17 cellular contexts compared by ENCODE assay signal in the genomic region with DNA sequence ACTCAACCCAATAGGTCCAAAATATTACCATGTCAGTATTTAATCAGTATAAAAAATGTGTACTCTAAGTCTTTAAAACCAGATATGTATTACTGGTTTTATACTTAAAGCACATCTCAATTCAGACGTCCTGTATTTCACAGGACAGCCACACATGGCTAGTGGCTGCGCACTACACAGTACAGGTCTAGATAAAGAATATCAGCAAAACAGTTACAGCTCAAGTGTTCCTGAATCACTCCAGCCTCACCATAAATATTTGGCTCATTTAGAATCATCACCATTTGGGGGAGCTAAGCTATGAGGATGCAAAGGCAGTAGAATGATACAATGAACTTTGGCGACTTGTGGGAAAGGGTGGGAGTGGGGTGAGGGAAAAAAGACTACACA.
A peak's percentile ranks its signal among the peaks of the same experiment; 100 is the strongest.
DNase-seq lines count a peak whose midpoint lies in the region; ATAC-seq, FAIRE-seq and TF ChIP-seq lines count a peak whose summit lies in the region.
"Had no signal": no experiment of that assay in that cellular context is flagged by ENCODE, and none has a peak within 500 bp of the region (broad histone marks: within the 10 kb centered on the region; RNA-seq: fewer than 3 reads in every experiment).

No MANE protein-coding gene starts in this region.

- 33% methylated on average over 3 of the region's 3 CpGs for WGBS in GM12878 (ENCODE audit: insufficient coverage, insufficient replicate concordance, low lambda C conversion rate, missing lambda C conversion rate)

- H3K79me2 ChIP-seq in KMS-11 (ENCODE audit: insufficient read depth, low read depth) (no peaks in the 10 kb centered on the region), GM12878 (ENCODE audit: control insufficient read depth, insufficient read depth, low read length) (no peaks in the 10 kb centered on the region)

- CTCF ChIA-PET in GM12878 (lab: Yijun Ruan, JAX), result interaction anchor here (1.3 to 1.5 kb wide), 2 partner anchors 19 to 49 kb away, joined by 3 to 4 read pairs; no protein-coding TSS in a partner anchor
- CTCF ChIA-PET in activated CD4-positive, alpha-beta memory T cell treated with anti-CD3 and anti-CD28 coated beads, Interleukin-2, amount 10 ng/mL, durations not matched to agents 7 days and 5 days (lab: Charles Lee), result interaction anchor here (2.3 kb wide), 1 partner anchor 19 kb away, joined by 6 read pairs; no protein-coding TSS in a partner anchor

- peaks cover 17% of the 10 kb centered on the region for H3K4me1 Mint-ChIP-seq in activated CD4-positive, alpha-beta memory T cell treated with anti-CD3 and anti-CD28 coated beads, Interleukin-2, amount 10 ng/mL, durations not matched to agents 7 days and 5 days

- H3K27me3 Mint-ChIP-seq in activated CD4-positive, alpha-beta memory T cell treated with anti-CD3 and anti-CD28 coated beads, Interleukin-2, amount 10 ng/mL, durations not matched to agents 7 days and 5 days, result no peaks in the 10 kb centered on the region
- H3K27me3 Mint-ChIP-seq: B cell had no signal

- TF ChIP-seq RAD21 in GM12878 (IDR thresholded peaks at IDR 0.05; ENCODE audit: insufficient read depth, low read depth, low read length), result no peak

- no peak overlapping the region for H3K27ac Mint-ChIP-seq in activated CD4-positive, alpha-beta memory T cell treated with anti-CD3 and anti-CD28 coated beads, Interleukin-2, amount 10 ng/mL, durations not matched to agents 7 days and 5 days
- H3K27ac Mint-ChIP-seq: B cell had no signal

- H3K9ac ChIP-seq in KMS-11 (no peak overlapping the region; the same call in 1 of the 2 replicates), GM12878 (ENCODE audit: control insufficient read depth, insufficient read depth, low read length) (no peak overlapping the region)
- H3K9ac ChIP-seq: BLaER1 treated with 17β-estradiol and CSF1 and Interleukin-3, amounts not matched to agents 10 nM and 100 nM had no signal

- H3K4me3 ChIP-seq in KMS-11 (IDR thresholded peaks at IDR 0.05; ENCODE audit: insufficient read depth, low read depth, low read length) (no peak overlapping the region), GM12878 (no peak overlapping the region)
- H3K4me3 ChIP-seq: BLaER1 treated with 17β-estradiol and CSF1 and Interleukin-3, amounts not matched to agents 10 nM and 100 nM; HAP-1 had no signal

- ATAC-seq in Right ventricle myocardium inferior, result peak; percentile 48
- ATAC-seq in GM12878, result no peak
- ATAC-seq: CD8-positive, alpha-beta T cell had no signal

- RAD21 ChIA-PET in GM12878 (lab: Charles Lee; ENCODE audit: unreplicated experiment), result no interaction called here

- DNase-seq in Right ventricle myocardium inferior (ENCODE audit: missing footprints) (no peak), cardiac septum (ENCODE audit: low spot score) (no peak), GM12878 (ENCODE audit: low read depth, low spot score) (no peak), DMS153 (lab: John Stamatoyannopoulos, UW) (no peak)
- DNase-seq in activated CD4-positive, alpha-beta memory T cell treated with anti-CD3 and anti-CD28 coated beads, Interleukin-2, amount 10 ng/mL, durations not matched to agents 7 days and 5 days, result no peak
- DNase-seq: Calu3; CD8-positive, alpha-beta T cell; DMS53; DND-41; EL had no signal

- no TSS peak for BruUV-seq in GM12878 (replicated peaks; lab: Mats Ljungman, UMichigan)

- no peak for TF ChIP-seq POLR2A in GM12878 (IDR thresholded peaks at IDR 0.05; ENCODE audit: low read depth, low read length)

- peaks cover 52% of the 10 kb centered on the region for H3K36me3 Mint-ChIP-seq in activated CD4-positive, alpha-beta memory T cell treated with anti-CD3 and anti-CD28 coated beads, Interleukin-2, amount 10 ng/mL, durations not matched to agents 7 days and 5 days (ENCODE audit: low read depth)

- TF ChIP-seq EP300 in GM12878 (IDR thresholded peaks at IDR 0.05; ENCODE audit: borderline replicate concordance in 1 of 2, control insufficient read depth in 1 of 2, low read depth in 2 of 2, low read length in 2 of 2), result no peak

- H3K4me2 ChIP-seq in KMS-11 (peak overlapping the region; percentile 57; the same call in 1 of the 2 replicates), GM12878 (ENCODE audit: control insufficient read depth, insufficient read depth) (no peak overlapping the region)
- H3K4me2 ChIP-seq: BLaER1 treated with 17β-estradiol and CSF1 and Interleukin-3, amounts not matched to agents 10 nM and 100 nM had no signal

- H3K9me3 Mint-ChIP-seq in activated CD4-positive, alpha-beta memory T cell treated with anti-CD3 and anti-CD28 coated beads, Interleukin-2, amount 10 ng/mL, durations not matched to agents 7 days and 5 days, result no peaks in the 10 kb centered on the region
- H3K9me3 Mint-ChIP-seq: CD8-positive, alpha-beta T cell had no signal

- in situ Hi-C loops in GM12878 (cut with MboI), result no loop called here

- no peak overlapping the region for H3K4me3 Mint-ChIP-seq in activated CD4-positive, alpha-beta memory T cell treated with anti-CD3 and anti-CD28 coated beads, Interleukin-2, amount 10 ng/mL, durations not matched to agents 7 days and 5 days
- H3K4me3 Mint-ChIP-seq: B cell; CD8-positive, alpha-beta T cell had no signal

- intact Hi-C loops in Right ventricle myocardium inferior (cut with DNase I), result no loop called here
- intact Hi-C loops in cardiac septum (cut with DNase I), result no loop called here
- intact Hi-C loops in GM12878 (cut with micrococcal nuclease; ENCODE audit: unreplicated experiment), result no loop called here

- peak; percentile 56 for FAIRE-seq in GM12878 (lab: Jason Lieb, UNC)
- FAIRE-seq: GM12891, GM19239 had no signal

- peaks cover 28% of the 10 kb centered on the region for H3K4me1 ChIP-seq in KMS-11 (ENCODE audit: low read depth, poor library complexity, severe bottlenecking)
- no peaks in the 10 kb centered on the region for H3K4me1 ChIP-seq in GM12878 (ENCODE audit: control insufficient read depth, insufficient read depth, low read length)

- H3K27ac ChIP-seq in KMS-11, result peak overlapping the region; percentile 36; the same call in 1 of the 2 replicates
- no peak overlapping the region for H3K27ac ChIP-seq in GM12878 (ENCODE audit: control insufficient read depth, insufficient read depth)
- H3K27ac ChIP-seq: BLaER1 treated with 17β-estradiol and CSF1 and Interleukin-3, amounts not matched to agents 10 nM and 100 nM; HL-60 had no signal

- H2AFZ ChIP-seq in KMS-11 (ENCODE audit: low read depth), result no peak overlapping the region
- H2AFZ ChIP-seq in GM12878 (ENCODE audit: control insufficient read depth, low read depth, low read length), result no peak overlapping the region

- H4K20me1 ChIP-seq in KMS-11 (ENCODE audit: insufficient read depth), result no peaks in the 10 kb centered on the region
- H4K20me1 ChIP-seq in GM12878 (ENCODE audit: control insufficient read depth, insufficient read depth), result no peaks in the 10 kb centered on the region
- H4K20me1 ChIP-seq: BLaER1 treated with 17β-estradiol and CSF1 and Interleukin-3, amounts not matched to agents 10 nM and 100 nM had no signal

- H3K9me3 ChIP-seq in GM12878 (replicated peaks; ENCODE audit: control insufficient read depth, insufficient read depth, low read length), result no peaks in the 10 kb centered on the region
- H3K9me3 ChIP-seq: BLaER1 treated with 17β-estradiol and CSF1 and Interleukin-3, amounts not matched to agents 10 nM and 100 nM; HAP-1 had no signal

- H3K27me3 ChIP-seq in KMS-11 (ENCODE audit: insufficient read depth, low read depth), result no peaks in the 10 kb centered on the region
- H3K27me3 ChIP-seq in GM12878 (replicated peaks in 1 of 2; ENCODE audit: control insufficient read depth in 2 of 2, insufficient read depth in 2 of 2, low read length in 1 of 2), result no peaks in the 10 kb centered on the region
- H3K27me3 ChIP-seq: BLaER1 treated with 17β-estradiol and CSF1 and Interleukin-3, amounts not matched to agents 10 nM and 100 nM had no signal

- SMC1A ChIA-PET in GM12878 (lab: Charles Lee; ENCODE audit: uncharacterized antibody, unreplicated experiment), result no interaction called here

- H3K36me3 ChIP-seq in KMS-11 (ENCODE audit: insufficient read depth) (no peaks in the 10 kb centered on the region), GM12878 (ENCODE audit: control insufficient read depth in 2 of 2, insufficient read depth in 2 of 2, low read length in 1 of 2) (no peaks in the 10 kb centered on the region)
- H3K36me3 ChIP-seq: HAP-1 had no signal

- TF ChIP-seq CTCF in KMS-11 (conservative IDR thresholded peaks at IDR 0.05; ENCODE audit: low read depth, low read length) (no peak), GM12878 (IDR thresholded peaks at IDR 0.05 in 2 of 3, conservative IDR thresholded peaks at IDR 0.05 in 1 of 3; ENCODE audit: control insufficient read depth in 2 of 3, extremely low read depth in 1 of 3, insufficient read depth in 1 of 3, low read depth in 3 of 3, low read length in 3 of 3) (no peak)

- POLR2A ChIA-PET in GM12878 (lab: Charles Lee), result no interaction called here
- POLR2A ChIA-PET in activated CD4-positive, alpha-beta memory T cell treated with anti-CD3 and anti-CD28 coated beads, Interleukin-2, amount 10 ng/mL, durations not matched to agents 7 days and 5 days (lab: Charles Lee), result interaction anchor here (0.8 kb wide), 1 partner anchor 45 kb away, joined by 3 read pairs; no protein-coding TSS in a partner anchor

TF ChIP-seq in GM12878, 131 proteins besides CTCF, POLR2A, EP300 and RAD21:
- TF ChIP-seq POLR2AphosphoS5 (IDR thresholded peaks at IDR 0.05; ENCODE audit: low read length) (no peak), ZNF622 (IDR thresholded peaks at IDR 0.05) (no peak), SMAD1 (IDR thresholded peaks at IDR 0.05; ENCODE audit: low read depth, partially characterized antibody) (no peak)
TF ChIP-seq in GM12878: peak in this region for 0.
